In the genomic region with DNA sequence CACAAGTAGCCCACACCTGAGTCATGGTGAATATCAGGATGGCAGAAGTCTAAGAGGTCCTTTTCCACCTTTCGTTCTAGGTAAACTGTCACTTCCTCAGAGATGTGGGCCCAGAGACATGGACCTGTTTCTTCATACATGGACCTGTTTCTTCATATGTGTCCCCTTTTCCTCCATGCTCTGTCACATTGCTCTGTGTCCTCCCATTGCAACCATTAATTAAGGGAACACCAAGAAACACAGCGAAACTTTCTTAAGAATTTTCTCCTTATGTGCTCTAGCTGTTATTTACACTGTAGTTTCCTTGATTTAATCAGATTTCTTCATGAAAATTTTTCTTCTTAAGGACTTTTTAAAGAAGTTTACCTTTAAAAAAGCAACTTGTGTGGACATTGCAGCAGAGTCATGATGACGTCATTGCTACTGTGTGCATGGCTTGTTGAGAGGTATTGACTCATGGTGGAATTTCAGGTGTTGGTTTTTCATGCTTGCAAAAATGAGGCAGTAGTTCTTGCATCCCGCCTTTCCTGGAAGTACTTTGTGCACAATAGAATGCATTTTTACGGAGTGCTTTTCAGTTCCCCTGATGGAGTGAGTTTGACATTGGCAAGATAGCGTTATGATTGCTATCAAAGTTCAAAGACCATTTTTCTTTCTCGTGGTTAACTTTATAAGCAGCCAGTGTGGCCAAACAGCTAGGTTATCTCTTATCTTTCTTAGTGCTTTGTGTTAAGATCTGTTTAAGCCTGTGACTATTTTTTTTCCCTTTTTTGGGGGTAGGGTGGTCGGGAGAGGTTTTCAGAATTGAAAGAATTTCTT, we compare ENCODE assay signal across 15 cellular contexts. TPM values are rescaled to one million over a fixed set of nuclear protein-coding genes. Genes with fewer than 3 reads are reported as not detected.
A peak's percentile ranks its signal among the peaks of the same experiment; 100 is the strongest.
DNase-seq lines count a peak whose midpoint lies in the region; ATAC-seq, FAIRE-seq and TF ChIP-seq lines count a peak whose summit lies in the region.
"Had no signal": no experiment of that assay in that cellular context is flagged by ENCODE, and none has a peak within 500 bp of the region (broad histone marks: within the 10 kb centered on the region; RNA-seq: fewer than 3 reads in every experiment).

No MANE protein-coding gene starts in this region.

- no peak overlapping the region for H3K18ac ChIP-seq in IMR-90 (ENCODE audit: low read depth, low read length)

- CTCF ChIA-PET in Calu3 (lab: Charles Lee) = interaction anchor here (0.5 kb wide), 1 partner anchor 16 kb away, joined by 4 read pairs; no protein-coding TSS in a partner anchor
- CTCF ChIA-PET in IMR-90 (lab: Yijun Ruan, JAX) = no interaction called here
- CTCF ChIA-PET in GM12878 (lab: Yijun Ruan, JAX) = interaction anchor here (1.0 kb wide), 1 partner anchor 9 kb away, joined by 5 read pairs; no protein-coding TSS in a partner anchor

- H2AK5ac ChIP-seq in IMR-90 (ENCODE audit: low read depth, low read length) = no peak overlapping the region

- dilution Hi-C loops in IMR-90 (cut with HindIII; ENCODE audit: low sequenced_read_pairs, unreplicated experiment) = no loop called here

- no peaks in the 10 kb centered on the region for H3K9me1 ChIP-seq in IMR-90 (ENCODE audit: insufficient read depth, low read length)

- no peaks in the 10 kb centered on the region for H3K79me2 ChIP-seq in GM12878 (ENCODE audit: control insufficient read depth, insufficient read depth, low read length)

- H3K27me3 Mint-ChIP-seq in Calu3 (ENCODE audit: unreplicated experiment) = peaks cover 32% of the 10 kb centered on the region

- TF ChIP-seq POLR2A in IMR-90 (IDR thresholded peaks at IDR 0.05; ENCODE audit: low read depth, low read length) (no peak), GM12878 (IDR thresholded peaks at IDR 0.05; ENCODE audit: low read depth, low read length) (no peak)

- intact Hi-C loops in Calu3 (cut with micrococcal nuclease; ENCODE audit: unreplicated experiment) = no loop called here
- intact Hi-C loops in IMR-90 (cut with micrococcal nuclease) = no loop called here
- intact Hi-C loops in GM12878 (cut with micrococcal nuclease; ENCODE audit: unreplicated experiment) = no loop called here

- BruUV-seq in Calu3 (replicated peaks; lab: Mats Ljungman, UMichigan) (no TSS peak), IMR-90 (replicated peaks; lab: Mats Ljungman, UMichigan) (no TSS peak), GM12878 (replicated peaks; lab: Mats Ljungman, UMichigan) (no TSS peak)

- RAD21 ChIA-PET in GM12878 (lab: Charles Lee; ENCODE audit: unreplicated experiment) = no interaction called here

- TF ChIP-seq CTCF in Calu3 (IDR thresholded peaks at IDR 0.05; ENCODE audit: unreplicated experiment) (no peak), IMR-90 (conservative IDR thresholded peaks at IDR 0.05; ENCODE audit: low read depth, low read length) (no peak), GM12878 (IDR thresholded peaks at IDR 0.05 in 2 of 3, conservative IDR thresholded peaks at IDR 0.05 in 1 of 3; ENCODE audit: control insufficient read depth in 2 of 3, extremely low read depth in 1 of 3, insufficient read depth in 1 of 3, low read depth in 3 of 3, low read length in 3 of 3) (no peak), D721Med (IDR thresholded peaks at IDR 0.05; ENCODE audit: insufficient read depth, missing control alignments) (no peak)

- H3K36me3 Mint-ChIP-seq in Calu3 (ENCODE audit: insufficient read depth, unreplicated experiment) = no peaks in the 10 kb centered on the region

- no peaks in the 10 kb centered on the region for H3K9me3 ChIP-seq in IMR-90 (ENCODE audit: control insufficient read depth, insufficient read depth, low read length)
- no peaks in the 10 kb centered on the region; the same call in 2 of the 3 replicates for H3K9me3 ChIP-seq in GM12878 (replicated peaks; ENCODE audit: control insufficient read depth, insufficient read depth, low read length)
- H3K9me3 ChIP-seq: ascending aorta had no signal

- H2BK120ac ChIP-seq in IMR-90 (ENCODE audit: low read depth, low read length) = no peak overlapping the region

- TF ChIP-seq RAD21 in IMR-90 (IDR thresholded peaks at IDR 0.05; ENCODE audit: low read length) (no peak), GM12878 (IDR thresholded peaks at IDR 0.05; ENCODE audit: insufficient read depth, low read depth, low read length) (no peak)

- H3K27ac Mint-ChIP-seq in Calu3 (ENCODE audit: unreplicated experiment) = no peak overlapping the region
- H3K27ac Mint-ChIP-seq: dendritic cell treated with granulocyte-macrophage colony-stimulating factor and Interleukin-4, amounts not matched to agents 40 ng/mL and 50 ng/mL, for 4 days had no signal

- H3K56ac ChIP-seq in IMR-90 (ENCODE audit: extremely low read depth, insufficient read depth, low read length) = no peak overlapping the region

- H3K23ac ChIP-seq in IMR-90 (ENCODE audit: low read depth, low read length) = no peak overlapping the region

- no peak overlapping the region for H4K5ac ChIP-seq in IMR-90 (ENCODE audit: low read depth, low read length)

- ATAC-seq in IMR-90 (ENCODE audit: low read depth) (no peak), GM12878 (no peak)

- H3K4me1 ChIP-seq in IMR-90 (ENCODE audit: control insufficient read depth, insufficient read depth, low read length) (no peaks in the 10 kb centered on the region), GM12878 (ENCODE audit: control insufficient read depth, insufficient read depth, low read length) (no peaks in the 10 kb centered on the region)
- H3K4me1 ChIP-seq: ascending aorta had no signal

- H3K27ac ChIP-seq in IMR-90 (ENCODE audit: insufficient read depth, low read length) = no peak overlapping the region
- H3K27ac ChIP-seq in GM12878 (ENCODE audit: control insufficient read depth, insufficient read depth) = no peak overlapping the region
- H3K27ac ChIP-seq: ascending aorta had no signal

- H2BK20ac ChIP-seq in IMR-90 (ENCODE audit: low read depth, low read length) = no peak overlapping the region

- H3K27me3 ChIP-seq in IMR-90 (ENCODE audit: control insufficient read depth, insufficient read depth, low read length) (no peaks in the 10 kb centered on the region; the same call in none of the 2 replicates), GM12878 (replicated peaks in 1 of 2; ENCODE audit: control insufficient read depth in 2 of 2, insufficient read depth in 2 of 2, low read length in 1 of 2) (peaks cover 1 to 3% of the 10 kb centered on the region in 2 experiments; a peak in 1 of 4 replicates)
- H3K27me3 ChIP-seq: ascending aorta had no signal

- H3K4me3 ChIP-seq in IMR-90 (ENCODE audit: insufficient read depth, low read depth, low read length) = no peak overlapping the region
- H3K4me3 ChIP-seq in GM12878 = no peak overlapping the region
- H3K4me3 ChIP-seq: ascending aorta, smooth muscle cell had no signal

- no peaks in the 10 kb centered on the region for H3K9me3 Mint-ChIP-seq in Calu3 (ENCODE audit: low read depth, unreplicated experiment)
- H3K9me3 Mint-ChIP-seq: dendritic cell treated with granulocyte-macrophage colony-stimulating factor and Interleukin-4, amounts not matched to agents 40 ng/mL and 50 ng/mL, for 4 days had no signal

- H3K4me2 ChIP-seq in IMR-90 (ENCODE audit: low read depth, low read length) = no peak overlapping the region
- no peak overlapping the region for H3K4me2 ChIP-seq in GM12878 (ENCODE audit: control insufficient read depth, insufficient read depth)
- H3K4me2 ChIP-seq: smooth muscle cell had no signal

- no peak for TF ChIP-seq EP300 in GM12878 (IDR thresholded peaks at IDR 0.05; ENCODE audit: borderline replicate concordance in 1 of 2, control insufficient read depth in 1 of 2, low read depth in 2 of 2, low read length in 2 of 2)

- H2AK9ac ChIP-seq in IMR-90 (replicated peaks; ENCODE audit: low read depth, low read length, poor library complexity) = no peak overlapping the region

- POLR2A ChIA-PET in IMR-90 (lab: Charles Lee; ENCODE audit: unreplicated experiment) (no interaction called here), GM12878 (lab: Charles Lee) (no interaction called here)

- H3K9ac ChIP-seq in IMR-90 (ENCODE audit: low read depth, low read length) = no peak overlapping the region
- no peak overlapping the region for H3K9ac ChIP-seq in GM12878 (ENCODE audit: control insufficient read depth, insufficient read depth, low read length)

- no peaks in the 10 kb centered on the region for H3K79me1 ChIP-seq in IMR-90 (ENCODE audit: low read depth in 1 of 2, low read length in 2 of 2)

- DNase-seq in Calu3 (peak; percentile 10), IMR-90 (peak; percentile 3), GM12878 (ENCODE audit: low read depth, low spot score) (no peak), left kidney (ENCODE audit: low read depth, low spot score) (peak; percentile 9), mesenteric fat pad (ENCODE audit: low spot score) (no peak), NCI-H1930 (lab: John Stamatoyannopoulos, UW) (no peak), NCI-H128 (lab: John Stamatoyannopoulos, UW; ENCODE audit: unreplicated experiment) (no peak), D721Med (ENCODE audit: insufficient read length, low spot score) (no peak)
- DNase-seq: activated CD4-positive, alpha-beta T cell treated with anti-CD3 and anti-CD28 coated beads, Interleukin-2, amount 50 U/mL, for 4 hours; DMS79 treated with DMSO at 0.1 percent for 48 hours; midbrain; NCI-H2171 treated with DMSO at 0.1 percent for 48 hours had no signal

- in situ Hi-C loops in IMR-90 (cut with MboI; ENCODE audit: low sequenced_read_pairs) (no loop called here), GM12878 (cut with MboI) (no loop called here)

- H3K4me3 Mint-ChIP-seq in Calu3 (ENCODE audit: low read depth, unreplicated experiment) = no peak overlapping the region
- H3K4me3 Mint-ChIP-seq: dendritic cell treated with granulocyte-macrophage colony-stimulating factor and Interleukin-4, amounts not matched to agents 40 ng/mL and 50 ng/mL, for 4 days had no signal

- SMC1A ChIA-PET in GM12878 (lab: Charles Lee; ENCODE audit: uncharacterized antibody, unreplicated experiment) = interaction anchor here (1.1 kb wide), 1 partner anchor 10 kb away, joined by 3 read pairs; no protein-coding TSS in a partner anchor

- H4K8ac ChIP-seq in IMR-90 (ENCODE audit: low read depth in 2 of 2, low read length in 2 of 2) = no peak overlapping the region

- no peak overlapping the region for H2BK5ac ChIP-seq in IMR-90 (ENCODE audit: low read depth, low read length, poor library complexity, severe bottlenecking)

- no peak overlapping the region for H3K4ac ChIP-seq in IMR-90 (ENCODE audit: low read depth, low read length)

- FAIRE-seq in GM12878 (lab: Jason Lieb, UNC) = no peak
- FAIRE-seq in D721Med (lab: Jason Lieb, UNC) = no peak

- 60% methylated on average over 1 of the region's 8 CpGs; no CpG with 5 or more reads in 1 of the 2 experiments for WGBS in IMR-90 (ENCODE audit: extremely low coverage in 2 of 2, insufficient read length in 1 of 2), 2 experiments
- 38% methylated on average over 8 of the region's 8 CpGs for WGBS in GM12878 (ENCODE audit: insufficient coverage, insufficient replicate concordance, low lambda C conversion rate, missing lambda C conversion rate)

- no peak overlapping the region for H3K14ac ChIP-seq in IMR-90 (replicated peaks; ENCODE audit: low read depth, low read length)

- no peaks in the 10 kb centered on the region for H4K20me1 ChIP-seq in IMR-90 (ENCODE audit: insufficient read depth, low read length)
- no peaks in the 10 kb centered on the region for H4K20me1 ChIP-seq in GM12878 (ENCODE audit: control insufficient read depth, insufficient read depth)

- no peak overlapping the region for H4K91ac ChIP-seq in IMR-90 (ENCODE audit: insufficient read depth, low read depth, low read length)

- H2AFZ ChIP-seq in IMR-90 (replicated peaks; ENCODE audit: low read length, poor library complexity) = no peak overlapping the region
- no peak overlapping the region for H2AFZ ChIP-seq in GM12878 (ENCODE audit: control insufficient read depth, low read depth, low read length)

- no peaks in the 10 kb centered on the region for H3K4me1 Mint-ChIP-seq in Calu3 (ENCODE audit: low read depth, unreplicated experiment)

- H3K36me3 ChIP-seq in IMR-90 (ENCODE audit: control insufficient read depth, insufficient read depth, low read length) (no peaks in the 10 kb centered on the region), GM12878 (ENCODE audit: control insufficient read depth in 2 of 2, insufficient read depth in 2 of 2, low read length in 1 of 2) (no peaks in the 10 kb centered on the region)
- H3K36me3 ChIP-seq: ascending aorta had no signal

- no peak overlapping the region for H2BK15ac ChIP-seq in IMR-90 (ENCODE audit: low read depth, low read length)

RNA-seq across cellular contexts. Expression of a gene that starts 37.7 kb away (rescaled TPM):
- total RNA-seq in Calu3 (2022) = not detected in 2 replicates
- 0.36 and 0.83 TPM in 2 replicates for total RNA-seq in IMR-90 (2012; rRNA removed)
- polyA plus RNA-seq in IMR-90 (2012; rRNA removed) = 0.57 and 0.72 TPM in 2 replicates
- 0.03 and 0.09 TPM in 2 replicates for polyA plus RNA-seq in IMR-90 (2012; cell fraction: cytosol; rRNA removed)
- polyA plus RNA-seq in IMR-90 (2012; cell fraction: nucleus; rRNA removed; ENCODE audit: low replicate concordance) = 0.14 and 1.3 TPM in 2 replicates
- total RNA-seq in GM12878 (2013; cell fraction: nucleolus; rRNA removed) = 1.1 and 2.5 TPM in 2 replicates
- 0.27 and 0.28 TPM in 2 replicates for total RNA-seq in GM12878 (2014; rRNA removed)
- total RNA-seq in GM12878 (2014; rRNA removed; fragmentation: Illumina TruSeq; extraction: Trizol) = 0.22 and 0.37 TPM in 2 replicates
- 0.19 and 0.26 TPM in 2 replicates for total RNA-seq in GM12878 (2021)
- 0.09 TPM for polyA plus RNA-seq in GM12878 (2011; ENCODE audit: low read depth)
- polyA plus RNA-seq in GM12878 (2011; rRNA removed) = 0.19 and 0.39 TPM in 2 replicates
- polyA plus RNA-seq in GM12878 (2011; cell fraction: cytosol; rRNA removed) = 0.12 and 0.13 TPM in 2 replicates
- polyA plus RNA-seq in GM12878 (2011; cell fraction: nucleus; rRNA removed) = 0.19 and 0.48 TPM in 2 replicates
- 0.15 and 0.28 TPM in 2 replicates for polyA plus RNA-seq in GM12878 (2012)
- 0.35 and 1.1 TPM in 2 replicates for polyA plus RNA-seq in GM12878 (2014; fragmentation: Illumina TruSeq; extraction: Trizol)
- under 1 TPM; 0.03 to 0.11 TPM for polyA plus RNA-seq in GM12878 (2014; fragmentation: Nextera tagmentation; extraction: Ambion mirVana)
- 0.13 and 0.23 TPM in 2 replicates for polyA plus RNA-seq in GM12878 (2014; rRNA removed)
- under 1 TPM; 0.04 to 0.24 TPM for polyA plus RNA-seq in GM12878 (2016; fragmentation: Nextera tagmentation; extraction: Ambion mirVana)
- polyA minus RNA-seq in GM12878 (2011; rRNA and poly(A)+ RNA removed) = 0.10 and 0.15 TPM in 2 replicates
- polyA minus RNA-seq in GM12878 (2011; cell fraction: cytosol; rRNA and poly(A)+ RNA removed) = not detected in 2 replicates
- 0.12 TPM in 1 of 2 replicates, not detected in the other for polyA minus RNA-seq in GM12878 (2011; cell fraction: nucleus; rRNA and poly(A)+ RNA removed)
- total RNA-seq in mesenteric fat pad = 0.64 TPM
- total RNA-seq: ascending aorta had no signal

RNA-seq across cellular contexts. Expression of a gene that starts 53.1 kb away (rescaled TPM):
- total RNA-seq in Calu3 (2022) (1.5 and 1.7 TPM in 2 replicates), IMR-90 (2012; rRNA removed) (7.2 and 7.5 TPM in 2 replicates), GM12878 (2014; rRNA removed) (4.4 and 5.6 TPM in 2 replicates), GM12878 (2014; rRNA removed; fragmentation: Illumina TruSeq; extraction: Trizol) (2.3 and 2.4 TPM in 2 replicates), GM12878 (2021) (10.4 and 11.3 TPM in 2 replicates), mesenteric fat pad (48.3 TPM)
- polyA plus RNA-seq in IMR-90 (2012; rRNA removed) (31.9 and 38.1 TPM in 2 replicates), GM12878 (2011; rRNA removed) (2.7 and 6.5 TPM in 2 replicates), GM12878 (2014; fragmentation: Illumina TruSeq; extraction: Trizol) (3.2 and 5.4 TPM in 2 replicates), GM12878 (2014; fragmentation: Nextera tagmentation; extraction: Ambion mirVana) (1 to 10 TPM in 1 of 2 experiments, under 1 TPM in 1; 0.82 to 1.2 TPM), GM12878 (2014; rRNA removed) (6.3 and 6.6 TPM in 2 replicates), GM12878 (2016; fragmentation: Nextera tagmentation; extraction: Ambion mirVana) (1 to 10 TPM; 8.6 to 8.7 TPM)
- polyA plus RNA-seq in IMR-90 (2012; cell fraction: cytosol; rRNA removed) = 24.7 and 46.9 TPM in 2 replicates
- 64.8 and 65.2 TPM in 2 replicates for polyA plus RNA-seq in IMR-90 (2012; cell fraction: nucleus; rRNA removed; ENCODE audit: low replicate concordance)
- total RNA-seq in GM12878 (2013; cell fraction: nucleolus; rRNA removed) = 10.1 and 10.8 TPM in 2 replicates
- polyA plus RNA-seq in GM12878 (2011; ENCODE audit: low read depth) = 3.9 TPM
- 8.2 and 8.4 TPM in 2 replicates for polyA plus RNA-seq in GM12878 (2011; cell fraction: cytosol; rRNA removed)
- 7.0 and 8.2 TPM in 2 replicates for polyA plus RNA-seq in GM12878 (2011; cell fraction: nucleus; rRNA removed)
- polyA plus RNA-seq in GM12878 (2012) = 5.4 and 5.6 TPM in 2 replicates
- polyA minus RNA-seq in GM12878 (2011; rRNA and poly(A)+ RNA removed) = 10.6 and 13.5 TPM in 2 replicates
- polyA minus RNA-seq in GM12878 (2011; cell fraction: cytosol; rRNA and poly(A)+ RNA removed) = 3.5 and 4.9 TPM in 2 replicates
- polyA minus RNA-seq in GM12878 (2011; cell fraction: nucleus; rRNA and poly(A)+ RNA removed) = 10.6 and 17.2 TPM in 2 replicates

Comparison
In these comparisons a context has a peak if more than half of its experiments do, and no peak if none do; other contexts are left out.
1. DNase-seq: peak in Calu3 (single experiment), IMR-90 (single experiment) and left kidney (single experiment); none in GM12878 (single experiment), mesenteric fat pad (single experiment), NCI-H1930 (0 of 2), NCI-H128 (single experiment) and D721Med (single experiment).